In the genomic region with DNA sequence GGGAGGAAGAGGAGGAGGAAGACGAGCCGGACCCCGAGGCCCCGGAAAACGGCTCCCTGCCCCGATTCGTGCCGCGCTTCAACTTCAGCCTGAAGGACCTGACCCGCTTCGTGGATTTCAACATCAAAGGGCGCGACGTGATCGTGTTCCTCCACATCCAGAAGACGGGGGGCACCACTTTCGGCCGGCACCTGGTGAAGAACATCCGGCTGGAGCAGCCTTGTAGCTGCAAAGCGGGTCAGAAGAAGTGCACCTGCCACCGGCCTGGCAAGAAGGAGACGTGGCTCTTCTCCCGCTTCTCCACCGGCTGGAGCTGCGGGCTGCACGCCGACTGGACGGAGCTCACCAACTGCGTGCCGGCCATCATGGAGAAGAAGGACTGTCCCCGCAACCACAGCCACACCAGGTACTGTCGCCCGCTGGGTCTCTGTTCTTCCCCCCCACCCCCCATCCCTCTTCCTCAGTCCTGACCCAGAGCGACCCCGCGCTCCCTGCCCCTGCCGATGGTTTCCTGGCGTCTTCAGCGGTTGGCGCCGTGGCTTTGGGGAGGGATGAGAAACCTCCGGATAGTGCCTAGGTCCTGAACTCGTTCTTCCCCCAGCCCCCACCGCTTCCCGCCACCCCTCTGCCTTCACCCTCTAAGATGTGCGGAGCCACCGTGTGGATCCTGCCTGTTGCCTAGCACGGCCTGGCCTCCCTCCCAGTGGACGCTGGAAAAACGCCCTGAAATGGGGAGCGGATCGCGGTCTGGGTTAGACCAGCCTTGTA, we compare ENCODE assay signal across 9 cellular contexts. TPM values are rescaled to one million over a fixed set of nuclear protein-coding genes. Genes with fewer than 3 reads are reported as not detected.
A peak's percentile ranks its signal among the peaks of the same experiment; 100 is the strongest.
DNase-seq lines count a peak whose midpoint lies in the region; ATAC-seq, FAIRE-seq and TF ChIP-seq lines count a peak whose summit lies in the region.
"Had no signal": no experiment of that assay in that cellular context is flagged by ENCODE, and none has a peak within 500 bp of the region (broad histone marks: within the 10 kb centered on the region; RNA-seq: fewer than 3 reads in every experiment).

No MANE protein-coding gene starts in this region.

- no peaks in the 10 kb centered on the region for H3K36me3 ChIP-seq in tibial artery

- H3K27ac ChIP-seq in tibial artery: peak overlapping the region; percentile 61 to 72

- peak; percentile 41 for ATAC-seq in left lobe of liver

- peak overlapping the region; percentile 62 to 65 for H3K4me3 ChIP-seq in tibial artery

- H3K27me3 ChIP-seq in tibial artery: peaks cover 0 to 11% of the 10 kb centered on the region in 2 donors

- peaks cover 3 to 21% (median 9%) of the 10 kb centered on the region in 4 donors for H3K4me1 ChIP-seq in tibial artery

- FAIRE-seq in GM12891 (lab: Jason Lieb, UNC): no peak

- H3K9me3 ChIP-seq in tibial artery: no peaks in the 10 kb centered on the region

- intact Hi-C loops in tibial artery (cut with DNase I; ENCODE audit: low total_unique reads): loop anchor here (5.0 kb wide), 1 partner anchor 39 kb away; a partner anchor contains a TSS

- TF ChIP-seq POLR2A in GM12891 (IDR thresholded peaks at IDR 0.05; ENCODE audit: low read depth, low read length): no peak

- TF ChIP-seq CTCF in tibial artery (IDR thresholded peaks at IDR 0.05): no peak

- peak; percentile 44 for DNase-seq in activated CD8-positive, alpha-beta memory T cell treated with anti-CD3 and anti-CD28 coated beads, Interleukin-2, amount 50 U/mL, for 48 hours
- no peak for DNase-seq in activated CD8-positive, alpha-beta memory T cell treated with anti-CD3 and anti-CD28 coated beads for 24 hours
- DNase-seq in astrocyte of the hippocampus (ENCODE audit: low read depth, low spot score) (peak; percentile 45), left lobe of liver (ENCODE audit: low spot score) (peak; percentile 44), tibial artery (peak; percentile 30 to 74), NCI-H774 (lab: John Stamatoyannopoulos, UW) (no peak), OCI-M2 (lab: John Stamatoyannopoulos, UW; ENCODE audit: unreplicated experiment) (no peak), GM12891 (ENCODE audit: insufficient read length, low spot score) (no peak)
- DNase-seq: CD8-positive, alpha-beta memory T cell had no signal

TF ChIP-seq in GM12891, 5 proteins besides CTCF, POLR2A, EP300 and RAD21:
- TF ChIP-seq PAX5 (IDR thresholded peaks at IDR 0.05; ENCODE audit: insufficient read depth, low read length, severe bottlenecking): no peak
- no peak for TF ChIP-seq TAF1 (IDR thresholded peaks at IDR 0.05; ENCODE audit: low read depth, low read length)
- no peak for TF ChIP-seq POLR2AphosphoS5 (IDR thresholded peaks at IDR 0.05; ENCODE audit: low read depth, low read length)
- TF ChIP-seq SPI1 (IDR thresholded peaks at IDR 0.05; ENCODE audit: low read depth, low read length): no peak
- no peak for TF ChIP-seq POU2F2 (IDR thresholded peaks at IDR 0.05; ENCODE audit: low read depth, low read length)

RNA-seq across cellular contexts. Expression of a gene that starts 1.4 kb away (rescaled TPM):
- total RNA-seq in left lobe of liver: not detected
- polyA plus RNA-seq in GM12891 (2012; ENCODE audit: low read depth, missing spikeins): not detected
- total RNA-seq: CD8-positive, alpha-beta memory T cell had no signal
- polyA plus RNA-seq: CD8-positive, alpha-beta memory T cell had no signal

RNA-seq across cellular contexts. Expression of a gene that starts 38.1 kb away (rescaled TPM):
- 7.3 TPM for total RNA-seq in left lobe of liver
- polyA plus RNA-seq in GM12891 (2012; ENCODE audit: low read depth, missing spikeins): 5.1 TPM
- polyA plus RNA-seq: CD8-positive, alpha-beta memory T cell had no signal

Comparison
In these comparisons a context has a peak if more than half of its experiments do, and no peak if none do; other contexts are left out.
1. DNase-seq: peak in activated CD8-positive, alpha-beta memory T cell treated with anti-CD3 and anti-CD28 coated beads, Interleukin-2, amount 50 U/mL, for 48 hours (single experiment), astrocyte of the hippocampus (single experiment), left lobe of liver (single experiment) and tibial artery (2 of 2); none in activated CD8-positive, alpha-beta memory T cell treated with anti-CD3 and anti-CD28 coated beads for 24 hours (single experiment), NCI-H774 (single experiment), OCI-M2 (single experiment) and GM12891 (single experiment).